ENCODE assay signal across 10 cellular contexts in the genomic region with DNA sequence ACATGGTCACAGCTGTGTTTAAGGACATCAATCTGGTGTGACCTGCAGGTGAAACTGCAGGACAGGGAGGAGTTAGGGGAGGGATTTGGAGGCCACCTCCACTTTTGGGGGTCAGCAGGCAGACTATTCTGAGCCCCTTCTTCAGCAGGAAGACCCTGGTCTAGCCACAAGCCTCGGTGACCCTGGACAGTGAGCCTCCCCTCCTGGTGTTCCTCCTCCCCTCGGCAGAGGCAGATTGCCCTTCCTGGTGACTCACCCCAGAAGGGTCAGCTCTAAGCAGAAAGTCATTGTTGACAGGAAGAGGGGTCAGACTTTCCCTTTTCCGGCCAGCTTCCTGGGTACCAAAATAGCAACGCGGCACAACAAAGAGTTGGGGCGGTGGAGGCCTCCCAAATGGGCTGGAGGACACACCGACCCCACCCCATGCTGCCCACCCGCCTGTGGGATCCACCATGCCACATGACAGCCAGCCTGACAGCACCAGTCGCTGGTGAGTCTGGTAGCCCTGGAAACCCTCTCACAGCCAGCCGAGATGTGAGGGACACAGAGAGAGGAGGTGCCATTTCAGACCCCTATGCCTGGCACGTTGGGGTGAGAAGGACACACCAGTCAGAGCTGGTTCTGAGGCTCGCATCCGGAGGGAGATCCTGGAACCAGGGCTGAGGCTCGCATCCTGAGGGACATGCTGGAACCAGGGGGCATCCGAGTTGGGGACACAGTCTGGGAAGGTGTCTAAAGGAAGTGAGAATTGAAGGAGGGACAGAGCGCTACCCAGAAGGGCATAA. TPM values are rescaled to one million over a fixed set of nuclear protein-coding genes. Genes with fewer than 3 reads are reported as not detected.
DNase-seq lines count a peak whose midpoint lies in the region; ATAC-seq and TF ChIP-seq lines count a peak whose summit lies in the region.
"Had no signal": no experiment of that assay in that cellular context is flagged by ENCODE, and none has a peak within 500 bp of the region (broad histone marks: within the 10 kb centered on the region; RNA-seq: fewer than 3 reads in every experiment).

No MANE protein-coding gene starts in this region.

- no peak for TF ChIP-seq CTCF in fibroblast of mammary gland (conservative IDR thresholded peaks at IDR 0.05; ENCODE audit: control insufficient read depth, insufficient read depth, low read depth, low read length)
- no peak for TF ChIP-seq CTCF in type B pancreatic cell (conservative IDR thresholded peaks at IDR 0.05)

- H2AK5ac ChIP-seq in trophoblast cell (ENCODE audit: low read length): peak overlapping the region; percentile 22

- peaks cover 48% of the 10 kb centered on the region for H3K4me1 ChIP-seq in SJSA1 (replicated peaks)
- peaks cover 25 to 31% of the 10 kb centered on the region in 2 experiments for H3K4me1 ChIP-seq in trophoblast cell (ENCODE audit: control insufficient read depth in 1 of 2, insufficient read depth in 2 of 2, low read length in 2 of 2)

- H3K4ac ChIP-seq in trophoblast cell (ENCODE audit: low read depth, low read length): peak overlapping the region; percentile 1

- DNase-seq in EL: peak; percentile 77
- DNase-seq in SJSA1 (ENCODE audit: low read depth in 1 of 2, low spot score in 2 of 2): peak; percentile 66 to 81
- peak; percentile 71 for DNase-seq in fibroblast of mammary gland (ENCODE audit: low read depth)
- DNase-seq in trophoblast cell: no peak
- DNase-seq in type B pancreatic cell (ENCODE audit: extremely low spot score, unreplicated experiment): no peak
- no peak for DNase-seq in SIG-M5 treated with dmso at 0.1 percent for 504 hours (lab: John Stamatoyannopoulos, UW; ENCODE audit: unreplicated experiment)
- DNase-seq in cerebellar nuclear complex (lab: John Stamatoyannopoulos, UW): no peak

- H3K79me2 ChIP-seq in trophoblast cell (ENCODE audit: control insufficient read depth, insufficient read depth, low read length, poor library complexity): no peaks in the 10 kb centered on the region

- no peak overlapping the region for H3K9ac ChIP-seq in trophoblast cell (ENCODE audit: low read length)

- no peak overlapping the region for H3K18ac ChIP-seq in trophoblast cell (ENCODE audit: low read length)

- peak overlapping the region; percentile 8 for H2BK5ac ChIP-seq in trophoblast cell (ENCODE audit: low read depth, low read length, poor library complexity)

- H2BK120ac ChIP-seq in trophoblast cell (ENCODE audit: insufficient read depth, low read length, poor library complexity): peak overlapping the region; percentile 1

- H3K4me3 ChIP-seq in SJSA1 (no peak overlapping the region), fibroblast of mammary gland (ENCODE audit: control insufficient read depth, low read depth, low read length) (no peak overlapping the region), trophoblast cell (ENCODE audit: low read depth, low read length) (no peak overlapping the region)
- H3K4me3 ChIP-seq: GM12878 had no signal

- no peak overlapping the region for H3K4me2 ChIP-seq in trophoblast cell (ENCODE audit: low read length)

- no peaks in the 10 kb centered on the region for H3K9me3 ChIP-seq in SJSA1 (replicated peaks)
- peaks cover 3% of the 10 kb centered on the region for H3K9me3 ChIP-seq in trophoblast cell (ENCODE audit: insufficient read depth, low read depth, low read length)

- no peaks in the 10 kb centered on the region for H3K9me3 Mint-ChIP-seq in type B pancreatic cell
- H3K9me3 Mint-ChIP-seq: stimulated activated memory B cell treated with anti-CD40 and anti-IgM and Interleukin-4, amounts not matched to agents 10 μg/mL and 1 μg/mL and 100 μg/mL, for 72 hours had no signal

- H3K27ac ChIP-seq in SJSA1: peak overlapping the region; percentile 79
- H3K27ac ChIP-seq in trophoblast cell (ENCODE audit: low read depth, low read length): no peak overlapping the region

- H4K8ac ChIP-seq in trophoblast cell (ENCODE audit: low read depth, low read length): peak overlapping the region; percentile 43

- H2BK12ac ChIP-seq in trophoblast cell (ENCODE audit: low read length): peak overlapping the region; percentile 9

- H3K36me3 Mint-ChIP-seq in type B pancreatic cell: no peaks in the 10 kb centered on the region
- H3K36me3 Mint-ChIP-seq: stimulated activated memory B cell treated with anti-CD40 and anti-IgM and Interleukin-4, amounts not matched to agents 10 μg/mL and 1 μg/mL and 100 μg/mL, for 72 hours had no signal

- no peaks in the 10 kb centered on the region for H3K4me1 Mint-ChIP-seq in type B pancreatic cell (ENCODE audit: unreplicated experiment)

- peaks cover 6% of the 10 kb centered on the region for H3K79me1 ChIP-seq in trophoblast cell (ENCODE audit: low read length)

- no peak overlapping the region for H3K4me3 Mint-ChIP-seq in type B pancreatic cell
- H3K4me3 Mint-ChIP-seq: stimulated activated memory B cell treated with anti-CD40 and anti-IgM and Interleukin-4, amounts not matched to agents 10 μg/mL and 1 μg/mL and 100 μg/mL, for 72 hours had no signal

- H2AFZ ChIP-seq in trophoblast cell (ENCODE audit: insufficient read depth, low read length, poor library complexity): no peak overlapping the region

- peak overlapping the region; percentile 40 for H3K14ac ChIP-seq in trophoblast cell (ENCODE audit: low read length)

- no peak overlapping the region for H3K23ac ChIP-seq in trophoblast cell (ENCODE audit: low read length)

- H3K36me3 ChIP-seq in SJSA1 (no peaks in the 10 kb centered on the region), trophoblast cell (ENCODE audit: control insufficient read depth in 1 of 2, insufficient read depth in 2 of 2, low read length in 2 of 2) (no peaks in the 10 kb centered on the region)

- H3K27ac Mint-ChIP-seq in type B pancreatic cell: no peak overlapping the region
- H3K27ac Mint-ChIP-seq: stimulated activated memory B cell treated with anti-CD40 and anti-IgM and Interleukin-4, amounts not matched to agents 10 μg/mL and 1 μg/mL and 100 μg/mL, for 72 hours had no signal

- peak overlapping the region; percentile 56 for H4K91ac ChIP-seq in trophoblast cell (ENCODE audit: low read depth, low read length)

- no peaks in the 10 kb centered on the region for H3K27me3 ChIP-seq in SJSA1 (replicated peaks)
- no peaks in the 10 kb centered on the region for H3K27me3 ChIP-seq in trophoblast cell (ENCODE audit: insufficient read depth, low read length)

- H3K27me3 Mint-ChIP-seq in type B pancreatic cell: no peaks in the 10 kb centered on the region
- H3K27me3 Mint-ChIP-seq: stimulated activated memory B cell treated with anti-CD40 and anti-IgM and Interleukin-4, amounts not matched to agents 10 μg/mL and 1 μg/mL and 100 μg/mL, for 72 hours had no signal

- H4K12ac ChIP-seq in trophoblast cell (ENCODE audit: low read depth, low read length): no peak overlapping the region

- no peak for ATAC-seq in HG02678 (IDR thresholded peaks at IDR 0.05; ENCODE audit: unreplicated experiment)

- no CpG with 5 or more reads among the region's 16 CpGs for WGBS in trophoblast cell (ENCODE audit: extremely low coverage, insufficient coverage, insufficient read length)

RNA-seq across cellular contexts. Expression of a gene that starts 14.7 kb away (rescaled TPM):
- 43.8 and 68.9 TPM in 2 replicates for total RNA-seq in SJSA1 (2014; rRNA removed; shearing (Covaris generic))
- 10.4 and 10.7 TPM in 2 replicates for polyA plus RNA-seq in trophoblast cell (2013)
- total RNA-seq in type B pancreatic cell (ENCODE audit: low replicate concordance): 10.9 and 15.2 TPM in 2 replicates

Comparison
In these comparisons a context has a peak if more than half of its experiments do, and no peak if none do; other contexts are left out.
1. DNase-seq: peak in EL (single experiment), SJSA1 (2 of 2) and fibroblast of mammary gland (single experiment); none in trophoblast cell (0 of 2), type B pancreatic cell (single experiment), SIG-M5 treated with dmso at 0.1 percent for 504 hours (single experiment) and cerebellar nuclear complex (0 of 2).